8 cellular contexts compared by ENCODE assay signal in genomic region chr5:99037668-99038067, GRCh38.
A peak's percentile ranks its signal among the peaks of the same experiment; 100 is the strongest.
DNase-seq lines count a peak whose midpoint lies in the region; ATAC-seq, FAIRE-seq and TF ChIP-seq lines count a peak whose summit lies in the region.

No MANE protein-coding gene starts in this region.

- peaks cover 24% of the 10 kb centered on the region for H3K9me3 Mint-ChIP-seq in activated naive CD8-positive, alpha-beta T cell (ENCODE audit: low read depth)
- peaks cover 25% of the 10 kb centered on the region for H3K9me3 Mint-ChIP-seq in activated naive CD8-positive, alpha-beta T cell treated with anti-CD3 and anti-CD28 coated beads, Interleukin-2, amount 50 U/mL, for 24 hours

- TF ChIP-seq CTCF in choroid plexus epithelial cell (conservative IDR thresholded peaks at IDR 0.05; ENCODE audit: low read depth, low read length), result no peak

- peaks cover 54% of the 10 kb centered on the region for H3K4me1 Mint-ChIP-seq in activated naive CD8-positive, alpha-beta T cell (ENCODE audit: low read depth)
- peaks cover 42% of the 10 kb centered on the region for H3K4me1 Mint-ChIP-seq in activated naive CD8-positive, alpha-beta T cell treated with anti-CD3 and anti-CD28 coated beads, Interleukin-2, amount 50 U/mL, for 24 hours

- FAIRE-seq in urothelium cell line (lab: Jason Lieb, UNC), result no peak

- peak overlapping the region; percentile 48 for H3K4me3 Mint-ChIP-seq in activated naive CD8-positive, alpha-beta T cell
- no peak overlapping the region for H3K4me3 Mint-ChIP-seq in activated naive CD8-positive, alpha-beta T cell treated with anti-CD3 and anti-CD28 coated beads, Interleukin-2, amount 50 U/mL, for 24 hours

- no peaks in the 10 kb centered on the region for H3K27me3 Mint-ChIP-seq in activated naive CD8-positive, alpha-beta T cell
- H3K27me3 Mint-ChIP-seq in activated naive CD8-positive, alpha-beta T cell treated with anti-CD3 and anti-CD28 coated beads, Interleukin-2, amount 50 U/mL, for 24 hours, result no peaks in the 10 kb centered on the region

- peaks cover 37% of the 10 kb centered on the region for H3K36me3 Mint-ChIP-seq in activated naive CD8-positive, alpha-beta T cell
- H3K36me3 Mint-ChIP-seq in activated naive CD8-positive, alpha-beta T cell treated with anti-CD3 and anti-CD28 coated beads, Interleukin-2, amount 50 U/mL, for 24 hours (ENCODE audit: low read depth), result peaks cover 15% of the 10 kb centered on the region

- no peak for ATAC-seq in activated naive CD8-positive, alpha-beta T cell treated with anti-CD3 and anti-CD28 coated beads, Interleukin-2, amount 50 U/mL, for 24 hours

- H3K4me3 ChIP-seq in choroid plexus epithelial cell (ENCODE audit: low read depth, low read length), result no peak overlapping the region

- DNase-seq in activated naive CD8-positive, alpha-beta T cell treated with anti-CD3 and anti-CD28 coated beads, Interleukin-2, amount 50 U/mL, for 24 hours, result no peak
- DNase-seq in T-helper 9 cell (peak; percentile 40), choroid plexus epithelial cell (ENCODE audit: low read depth) (peak; percentile 20), DMS 273 treated with DMSO at 0.1 percent for 48 hours (lab: John Stamatoyannopoulos, UW) (no peak), urothelium cell line (ENCODE audit: low spot score) (no peak), kidney tubule cell (ENCODE audit: low spot score) (no peak)
- peak in 5 of 6 experiments; percentile 5 to 80 (median 71) for DNase-seq in stimulated activated naive CD4-positive, alpha-beta T cell (lab: John Stamatoyannopoulos, UW)

- H3K27ac Mint-ChIP-seq in activated naive CD8-positive, alpha-beta T cell, result peak overlapping the region; percentile 48
- no peak overlapping the region for H3K27ac Mint-ChIP-seq in activated naive CD8-positive, alpha-beta T cell treated with anti-CD3 and anti-CD28 coated beads, Interleukin-2, amount 50 U/mL, for 24 hours

Comparison
In these comparisons a context has a peak if more than half of its experiments do, and no peak if none do; other contexts are left out.
1. DNase-seq: peak in T-helper 9 cell (single experiment), choroid plexus epithelial cell (single experiment) and stimulated activated naive CD4-positive, alpha-beta T cell (5 of 6); none in activated naive CD8-positive, alpha-beta T cell treated with anti-CD3 and anti-CD28 coated beads, Interleukin-2, amount 50 U/mL, for 24 hours (single experiment), DMS 273 treated with DMSO at 0.1 percent for 48 hours (single experiment), urothelium cell line (single experiment) and kidney tubule cell (single experiment).